In the genomic region with DNA sequence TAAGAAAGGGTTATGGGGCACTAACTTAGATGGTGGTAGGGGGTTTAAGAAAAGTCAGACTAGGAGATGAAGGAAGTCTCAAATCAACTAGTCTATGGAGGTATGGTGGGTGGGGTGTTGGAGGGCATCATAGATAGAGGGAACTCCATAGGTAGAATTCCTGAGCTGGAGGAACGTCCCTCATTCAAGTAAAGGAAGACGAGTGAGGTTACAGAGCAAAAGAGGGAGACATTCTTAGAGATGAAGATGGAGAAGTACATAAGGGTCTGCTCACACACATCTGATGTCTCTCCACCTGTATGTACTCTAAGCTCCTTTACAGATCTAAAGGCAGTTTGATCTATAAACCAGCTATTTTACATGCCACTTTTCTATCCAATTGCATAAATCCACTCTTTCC, we compare ENCODE assay signal across 1 cellular context.
TF ChIP-seq lines count a peak whose summit lies in the region.

No MANE protein-coding gene starts in this region.

TF ChIP-seq in IMR-90, 13 proteins besides CTCF, POLR2A, EP300 and RAD21 (continued from another document):
- no peak for TF ChIP-seq BHLHE40 (IDR thresholded peaks at IDR 0.05; ENCODE audit: low read depth, low read length)
- TF ChIP-seq ELK1 (IDR thresholded peaks at IDR 0.05; ENCODE audit: borderline replicate concordance, low read depth, low read length): no peak
